ENCODE assay signal across 1 cellular context in genomic region chr11:117946842-117947526, GRCh38.
TF ChIP-seq lines count a peak whose summit lies in the region.

No MANE protein-coding gene starts in this region.

TF ChIP-seq in K562, 482 proteins besides CTCF, POLR2A, EP300 and RAD21 (continued from another document and continues in another):
- TF ChIP-seq ETS2 (tag; IDR thresholded peaks at IDR 0.05; ENCODE audit: borderline replicate concordance, poor library complexity, severe bottlenecking) (no peak), ZNF318 (IDR thresholded peaks at IDR 0.05; ENCODE audit: borderline replicate concordance in 1 of 2, low read depth in 1 of 2) (no peak), PHB2 (IDR thresholded peaks at IDR 0.05; ENCODE audit: low read depth) (no peak), ETS1 (conservative IDR thresholded peaks at IDR 0.05; ENCODE audit: control insufficient read depth, low read depth, low read length) (no peak), SMAD3 (CRISPR knock-in tag; conservative IDR thresholded peaks at IDR 0.05) (no peak), NFATC3 (IDR thresholded peaks at IDR 0.05) (no peak), ZNF134 (CRISPR knock-in tag; conservative IDR thresholded peaks at IDR 0.05) (no peak), YBX1 (IDR thresholded peaks at IDR 0.05) (no peak), MEIS2 (IDR thresholded peaks at IDR 0.05; ENCODE audit: partially characterized antibody) (no peak), HOXB6 (CRISPR knock-in tag; IDR thresholded peaks at IDR 0.05; ENCODE audit: borderline replicate concordance) (no peak), ZNF324 (CRISPR knock-in tag; IDR thresholded peaks at IDR 0.05) (no peak), MAZ (CRISPR knock-in tag; conservative IDR thresholded peaks at IDR 0.05 in 1 of 2, IDR thresholded peaks at IDR 0.05 in 1 of 2) (peak; percentile 14 to 56; a peak in 2 of 4 replicates), NFYB (IDR thresholded peaks at IDR 0.05; ENCODE audit: extremely low read depth, insufficient read length) (no peak), HDAC3 (IDR thresholded peaks at IDR 0.05; ENCODE audit: borderline replicate concordance, partially characterized antibody) (no peak), PRPF4 (IDR thresholded peaks at IDR 0.05; ENCODE audit: insufficient read depth, low read depth, low read length, poor library complexity, severe bottlenecking) (no peak), CTCFL (IDR thresholded peaks at IDR 0.05; ENCODE audit: borderline replicate concordance, insufficient read depth, low read depth, low read length, poor library complexity, severe bottlenecking) (no peak), E2F8 (IDR thresholded peaks at IDR 0.05; ENCODE audit: low read depth, partially characterized antibody) (no peak), ZNF586 (CRISPR knock-in tag; conservative IDR thresholded peaks at IDR 0.05) (no peak), LARP7 (IDR thresholded peaks at IDR 0.05) (no peak), FIP1L1 (IDR thresholded peaks at IDR 0.05; ENCODE audit: low read depth, low read length, poor library complexity, severe bottlenecking) (no peak), MCM2 (IDR thresholded peaks at IDR 0.05; ENCODE audit: low read depth) (no peak), KHSRP (IDR thresholded peaks at IDR 0.05) (no peak), EGR1 (conservative IDR thresholded peaks at IDR 0.05) (peak; percentile 65), ZNF785 (CRISPR knock-in tag; IDR thresholded peaks at IDR 0.05) (no peak), TAL1 (IDR thresholded peaks at IDR 0.05) (no peak), ZNF263 (CRISPR knock-in tag; IDR thresholded peaks at IDR 0.05; ENCODE audit: borderline replicate concordance) (peak; percentile 58; the same call in 1 of the 2 replicates), TEAD4 (IDR thresholded peaks at IDR 0.05; ENCODE audit: low read length) (no peak), TEAD4 (CRISPR knock-in tag; IDR thresholded peaks at IDR 0.05; ENCODE audit: borderline replicate concordance) (no peak)
- TF ChIP-seq, protein P1, sequence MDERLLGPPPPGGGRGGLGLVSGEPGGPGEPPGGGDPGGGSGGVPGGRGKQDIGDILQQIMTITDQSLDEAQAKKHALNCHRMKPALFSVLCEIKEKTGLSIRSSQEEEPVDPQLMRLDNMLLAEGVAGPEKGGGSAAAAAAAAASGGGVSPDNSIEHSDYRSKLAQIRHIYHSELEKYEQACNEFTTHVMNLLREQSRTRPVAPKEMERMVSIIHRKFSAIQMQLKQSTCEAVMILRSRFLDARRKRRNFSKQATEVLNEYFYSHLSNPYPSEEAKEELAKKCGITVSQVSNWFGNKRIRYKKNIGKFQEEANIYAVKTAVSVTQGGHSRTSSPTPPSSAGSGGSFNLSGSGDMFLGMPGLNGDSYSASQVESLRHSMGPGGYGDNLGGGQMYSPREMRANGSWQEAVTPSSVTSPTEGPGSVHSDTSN (CRISPR knock-in tag; IDR thresholded peaks at IDR 0.05; ENCODE audit: low read depth), result no peak
- TF ChIP-seq, protein P1 (tag; conservative IDR thresholded peaks at IDR 0.05; ENCODE audit: low read depth), result no peak
- TF ChIP-seq, protein P2, sequence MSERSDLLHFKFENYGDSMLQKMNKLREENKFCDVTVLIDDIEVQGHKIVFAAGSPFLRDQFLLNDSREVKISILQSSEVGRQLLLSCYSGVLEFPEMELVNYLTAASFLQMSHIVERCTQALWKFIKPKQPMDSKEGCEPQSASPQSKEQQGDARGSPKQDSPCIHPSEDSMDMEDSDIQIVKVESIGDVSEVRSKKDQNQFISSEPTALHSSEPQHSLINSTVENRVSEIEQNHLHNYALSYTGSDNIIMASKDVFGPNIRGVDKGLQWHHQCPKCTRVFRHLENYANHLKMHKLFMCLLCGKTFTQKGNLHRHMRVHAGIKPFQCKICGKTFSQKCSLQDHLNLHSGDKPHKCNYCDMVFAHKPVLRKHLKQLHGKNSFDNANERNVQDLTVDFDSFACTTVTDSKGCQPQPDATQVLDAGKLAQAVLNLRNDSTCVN (CRISPR knock-in tag; IDR thresholded peaks at IDR 0.05), result no peak
- TF ChIP-seq, protein P3, sequence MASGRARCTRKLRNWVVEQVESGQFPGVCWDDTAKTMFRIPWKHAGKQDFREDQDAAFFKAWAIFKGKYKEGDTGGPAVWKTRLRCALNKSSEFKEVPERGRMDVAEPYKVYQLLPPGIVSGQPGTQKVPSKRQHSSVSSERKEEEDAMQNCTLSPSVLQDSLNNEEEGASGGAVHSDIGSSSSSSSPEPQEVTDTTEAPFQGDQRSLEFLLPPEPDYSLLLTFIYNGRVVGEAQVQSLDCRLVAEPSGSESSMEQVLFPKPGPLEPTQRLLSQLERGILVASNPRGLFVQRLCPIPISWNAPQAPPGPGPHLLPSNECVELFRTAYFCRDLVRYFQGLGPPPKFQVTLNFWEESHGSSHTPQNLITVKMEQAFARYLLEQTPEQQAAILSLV (tag; IDR thresholded peaks at IDR 0.05), result no peak
